ENCODE assay signal across 1 cellular context in genomic region chr1:236833593-236833992, GRCh38.
A peak's percentile ranks its signal among the peaks of the same experiment; 100 is the strongest.
TF ChIP-seq lines count a peak whose summit lies in the region.

No MANE protein-coding gene starts in this region.

TF ChIP-seq in HepG2, 621 proteins besides CTCF, POLR2A, EP300 and RAD21 (continues in another document):
- TF ChIP-seq THAP8 (CRISPR knock-in tag; IDR thresholded peaks at IDR 0.05; ENCODE audit: borderline replicate concordance) (no peak), NFIC (IDR thresholded peaks at IDR 0.05; ENCODE audit: low read length) (peak; percentile 26; the same call in 1 of the 2 replicates), MLX (CRISPR knock-in tag; IDR thresholded peaks at IDR 0.05) (no peak), ZNF205 (CRISPR knock-in tag; IDR thresholded peaks at IDR 0.05) (no peak), MEIS1 (CRISPR knock-in tag; IDR thresholded peaks at IDR 0.05; ENCODE audit: borderline replicate concordance) (no peak), FOXA1 (IDR thresholded peaks at IDR 0.05) (no peak), FOXA1 (CRISPR knock-in tag; IDR thresholded peaks at IDR 0.05) (no peak), FOXP4 (CRISPR knock-in tag; IDR thresholded peaks at IDR 0.05) (0 out of 2 replicates have a peak, but pooled peaks have one; percentile 12), U2AF1 (optimal IDR thresholded peaks at IDR 0.05; ENCODE audit: low read depth, low read length) (no peak), ATF5 (CRISPR knock-in tag; IDR thresholded peaks at IDR 0.05; ENCODE audit: low read depth) (no peak), ZBTB46 (CRISPR knock-in tag; IDR thresholded peaks at IDR 0.05; ENCODE audit: borderline replicate concordance) (no peak), ZNF430 (CRISPR knock-in tag; IDR thresholded peaks at IDR 0.05) (no peak), SRF (IDR thresholded peaks at IDR 0.05; ENCODE audit: low read depth, low read length) (no peak), GTF3A (CRISPR knock-in tag; conservative IDR thresholded peaks at IDR 0.05) (no peak), NR2F6 (IDR thresholded peaks at IDR 0.05) (peak; percentile 58), NR2F6 (CRISPR knock-in tag; IDR thresholded peaks at IDR 0.05) (no peak), HNRNPUL1 (IDR thresholded peaks at IDR 0.05; ENCODE audit: low read depth, low read length) (no peak), IRF9 (CRISPR knock-in tag; IDR thresholded peaks at IDR 0.05; ENCODE audit: borderline replicate concordance) (no peak), ZNF670 (CRISPR knock-in tag; IDR thresholded peaks at IDR 0.05; ENCODE audit: borderline replicate concordance) (no peak), ZBED4 (CRISPR knock-in tag; IDR thresholded peaks at IDR 0.05; ENCODE audit: borderline replicate concordance) (no peak), GLI4 (CRISPR knock-in tag; IDR thresholded peaks at IDR 0.05; ENCODE audit: borderline replicate concordance) (no peak), MED13 (CRISPR knock-in tag; IDR thresholded peaks at IDR 0.05) (no peak), NR2F2 (IDR thresholded peaks at IDR 0.05; ENCODE audit: borderline replicate concordance, low read depth) (peak; percentile 45), JUND (CRISPR knock-in tag; IDR thresholded peaks at IDR 0.05) (no peak), ZNF749 (CRISPR knock-in tag; IDR thresholded peaks at IDR 0.05; ENCODE audit: borderline replicate concordance) (no peak), HNRNPL (IDR thresholded peaks at IDR 0.05; ENCODE audit: low read depth, low read length) (no peak), RFX5 (IDR thresholded peaks at IDR 0.05; ENCODE audit: low read depth, low read length) (no peak), ZNF343 (CRISPR knock-in tag; IDR thresholded peaks at IDR 0.05) (no peak), ZNF12 (CRISPR knock-in tag; IDR thresholded peaks at IDR 0.05) (no peak), CEBPG (CRISPR knock-in tag; IDR thresholded peaks at IDR 0.05) (no peak), MEIS2 (CRISPR knock-in tag; IDR thresholded peaks at IDR 0.05) (no peak), ZNF232 (CRISPR knock-in tag; IDR thresholded peaks at IDR 0.05; ENCODE audit: borderline replicate concordance) (no peak), ZNF280B (CRISPR knock-in tag; IDR thresholded peaks at IDR 0.05; ENCODE audit: borderline replicate concordance) (no peak), HNF4A (CRISPR knock-in tag; IDR thresholded peaks at IDR 0.05) (peak; percentile 43), MYPOP (CRISPR knock-in tag; IDR thresholded peaks at IDR 0.05) (no peak), GATA4 (IDR thresholded peaks at IDR 0.05; ENCODE audit: borderline replicate concordance, low read depth) (peak; percentile 42; the same call in 1 of the 2 replicates)
- TF ChIP-seq, protein P1, sequence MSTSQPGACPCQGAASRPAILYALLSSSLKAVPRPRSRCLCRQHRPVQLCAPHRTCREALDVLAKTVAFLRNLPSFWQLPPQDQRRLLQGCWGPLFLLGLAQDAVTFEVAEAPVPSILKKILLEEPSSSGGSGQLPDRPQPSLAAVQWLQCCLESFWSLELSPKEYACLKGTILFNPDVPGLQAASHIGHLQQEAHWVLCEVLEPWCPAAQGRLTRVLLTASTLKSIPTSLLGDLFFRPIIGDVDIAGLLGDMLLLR (CRISPR knock-in tag; IDR thresholded peaks at IDR 0.05) = no peak
- TF ChIP-seq, protein P2, sequence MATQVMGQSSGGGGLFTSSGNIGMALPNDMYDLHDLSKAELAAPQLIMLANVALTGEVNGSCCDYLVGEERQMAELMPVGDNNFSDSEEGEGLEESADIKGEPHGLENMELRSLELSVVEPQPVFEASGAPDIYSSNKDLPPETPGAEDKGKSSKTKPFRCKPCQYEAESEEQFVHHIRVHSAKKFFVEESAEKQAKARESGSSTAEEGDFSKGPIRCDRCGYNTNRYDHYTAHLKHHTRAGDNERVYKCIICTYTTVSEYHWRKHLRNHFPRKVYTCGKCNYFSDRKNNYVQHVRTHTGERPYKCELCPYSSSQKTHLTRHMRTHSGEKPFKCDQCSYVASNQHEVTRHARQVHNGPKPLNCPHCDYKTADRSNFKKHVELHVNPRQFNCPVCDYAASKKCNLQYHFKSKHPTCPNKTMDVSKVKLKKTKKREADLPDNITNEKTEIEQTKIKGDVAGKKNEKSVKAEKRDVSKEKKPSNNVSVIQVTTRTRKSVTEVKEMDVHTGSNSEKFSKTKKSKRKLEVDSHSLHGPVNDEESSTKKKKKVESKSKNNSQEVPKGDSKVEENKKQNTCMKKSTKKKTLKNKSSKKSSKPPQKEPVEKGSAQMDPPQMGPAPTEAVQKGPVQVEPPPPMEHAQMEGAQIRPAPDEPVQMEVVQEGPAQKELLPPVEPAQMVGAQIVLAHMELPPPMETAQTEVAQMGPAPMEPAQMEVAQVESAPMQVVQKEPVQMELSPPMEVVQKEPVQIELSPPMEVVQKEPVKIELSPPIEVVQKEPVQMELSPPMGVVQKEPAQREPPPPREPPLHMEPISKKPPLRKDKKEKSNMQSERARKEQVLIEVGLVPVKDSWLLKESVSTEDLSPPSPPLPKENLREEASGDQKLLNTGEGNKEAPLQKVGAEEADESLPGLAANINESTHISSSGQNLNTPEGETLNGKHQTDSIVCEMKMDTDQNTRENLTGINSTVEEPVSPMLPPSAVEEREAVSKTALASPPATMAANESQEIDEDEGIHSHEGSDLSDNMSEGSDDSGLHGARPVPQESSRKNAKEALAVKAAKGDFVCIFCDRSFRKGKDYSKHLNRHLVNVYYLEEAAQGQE (IDR thresholded peaks at IDR 0.05; ENCODE audit: borderline replicate concordance in 1 of 2, low read depth in 1 of 2, low read length in 2 of 2) = no peak
- TF ChIP-seq, protein P3, sequence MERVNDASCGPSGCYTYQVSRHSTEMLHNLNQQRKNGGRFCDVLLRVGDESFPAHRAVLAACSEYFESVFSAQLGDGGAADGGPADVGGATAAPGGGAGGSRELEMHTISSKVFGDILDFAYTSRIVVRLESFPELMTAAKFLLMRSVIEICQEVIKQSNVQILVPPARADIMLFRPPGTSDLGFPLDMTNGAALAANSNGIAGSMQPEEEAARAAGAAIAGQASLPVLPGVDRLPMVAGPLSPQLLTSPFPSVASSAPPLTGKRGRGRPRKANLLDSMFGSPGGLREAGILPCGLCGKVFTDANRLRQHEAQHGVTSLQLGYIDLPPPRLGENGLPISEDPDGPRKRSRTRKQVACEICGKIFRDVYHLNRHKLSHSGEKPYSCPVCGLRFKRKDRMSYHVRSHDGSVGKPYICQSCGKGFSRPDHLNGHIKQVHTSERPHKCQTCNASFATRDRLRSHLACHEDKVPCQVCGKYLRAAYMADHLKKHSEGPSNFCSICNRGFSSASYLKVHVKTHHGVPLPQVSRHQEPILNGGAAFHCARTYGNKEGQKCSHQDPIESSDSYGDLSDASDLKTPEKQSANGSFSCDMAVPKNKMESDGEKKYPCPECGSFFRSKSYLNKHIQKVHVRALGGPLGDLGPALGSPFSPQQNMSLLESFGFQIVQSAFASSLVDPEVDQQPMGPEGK (CRISPR knock-in tag; IDR thresholded peaks at IDR 0.05) = no peak
